9 cellular contexts compared by ENCODE assay signal in the genomic region with DNA sequence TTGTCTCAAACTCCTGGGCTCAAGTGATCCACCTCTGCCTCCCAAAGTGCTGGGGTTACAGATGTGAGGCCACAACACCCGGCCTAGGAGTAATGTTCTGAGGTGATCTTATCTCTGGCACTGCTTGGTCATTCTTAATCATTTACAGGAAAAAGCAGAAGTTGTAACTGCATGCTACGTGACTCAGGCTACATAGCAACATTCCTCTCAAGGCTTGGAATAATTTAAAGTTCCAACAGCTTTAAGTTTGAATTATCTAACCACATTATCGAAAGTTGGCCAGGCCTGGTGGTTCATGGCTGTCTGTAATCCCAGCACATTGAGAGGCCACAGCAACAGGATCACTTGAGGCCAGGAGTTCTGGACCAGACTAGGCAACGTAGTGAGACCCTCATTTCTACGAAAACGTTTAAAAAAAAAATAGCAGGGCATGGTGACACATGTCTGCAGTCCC. TPM values are rescaled to one million over a fixed set of nuclear protein-coding genes. Genes with fewer than 3 reads are reported as not detected.
DNase-seq lines count a peak whose midpoint lies in the region; ATAC-seq, FAIRE-seq and TF ChIP-seq lines count a peak whose summit lies in the region.
"Had no signal": no experiment of that assay in that cellular context is flagged by ENCODE, and none has a peak within 500 bp of the region (broad histone marks: within the 10 kb centered on the region; RNA-seq: fewer than 3 reads in every experiment).

No MANE protein-coding gene starts in this region.

- DNase-seq in GM12891 (ENCODE audit: insufficient read length, low spot score): no peak
- DNase-seq in NOMO-1 treated with DMSO at 0.1 percent for 48 hours (lab: John Stamatoyannopoulos, UW; ENCODE audit: unreplicated experiment): peak; percentile 74
- peak; percentile 80 for DNase-seq in dermis blood vessel endothelial cell
- peak; percentile 96 for DNase-seq in renal cortical epithelial cell (ENCODE audit: low read depth)
- DNase-seq in mesenteric fat pad (ENCODE audit: low spot score): no peak
- DNase-seq in stimulated activated CD4-positive, alpha-beta T cell treated with anti-CD3 and anti-CD28 coated beads, Interleukin-1b, Interleukin-23, amount 100 ng/mL, for 48 hours: no peak
- no peak for DNase-seq in NCI-H1105 treated with DMSO at 0.1 percent for 48 hours (lab: John Stamatoyannopoulos, UW)

- TF ChIP-seq POLR2A in GM12891 (IDR thresholded peaks at IDR 0.05; ENCODE audit: low read depth, low read length): no peak

- ATAC-seq in HG03432 (IDR thresholded peaks at IDR 0.05; ENCODE audit: unreplicated experiment): no peak

- FAIRE-seq in GM12891 (lab: Jason Lieb, UNC): no peak
- FAIRE-seq: colon had no signal

TF ChIP-seq in GM12891, 5 proteins besides CTCF, POLR2A, EP300 and RAD21:
- no peak for TF ChIP-seq POLR2AphosphoS5 (IDR thresholded peaks at IDR 0.05; ENCODE audit: low read depth, low read length)
- peak; percentile 36; the same call in 1 of the 2 replicates for TF ChIP-seq SPI1 (IDR thresholded peaks at IDR 0.05; ENCODE audit: low read depth, low read length)

RNA-seq across cellular contexts. Expression of a gene that starts 3.9 kb away (rescaled TPM):
- 8.1 TPM for polyA plus RNA-seq in GM12891 (2012; ENCODE audit: low read depth, missing spikeins)
- total RNA-seq in dermis blood vessel endothelial cell (6.8 and 7.9 TPM in 2 replicates), renal cortical epithelial cell (7.4 and 10.1 TPM in 2 replicates), mesenteric fat pad (3.5 TPM)

RNA-seq across cellular contexts. Expression of a gene that starts 8.5 kb away (rescaled TPM):
- polyA plus RNA-seq in GM12891 (2012; ENCODE audit: low read depth, missing spikeins): 7.1 TPM
- 4.7 and 9.2 TPM in 2 replicates for total RNA-seq in dermis blood vessel endothelial cell
- 3.0 and 9.0 TPM in 2 replicates for total RNA-seq in renal cortical epithelial cell
- 10.0 TPM for total RNA-seq in mesenteric fat pad

RNA-seq across cellular contexts. Expression of a gene that starts 14.2 kb away (rescaled TPM):
- 61.9 TPM for polyA plus RNA-seq in GM12891 (2012; ENCODE audit: low read depth, missing spikeins)
- total RNA-seq in dermis blood vessel endothelial cell (19.4 and 74.5 TPM in 2 replicates), renal cortical epithelial cell (4.9 and 44.8 TPM in 2 replicates), mesenteric fat pad (54.3 TPM)

RNA-seq across cellular contexts. Expression of a gene that starts 29.3 kb away (rescaled TPM):
- polyA plus RNA-seq in GM12891 (2012; ENCODE audit: low read depth, missing spikeins): 95.3 TPM
- total RNA-seq in dermis blood vessel endothelial cell (8.8 and 11.9 TPM in 2 replicates), renal cortical epithelial cell (5.2 and 8.2 TPM in 2 replicates), mesenteric fat pad (9.6 TPM)

RNA-seq across cellular contexts. Expression of a gene that starts 29.7 kb away (rescaled TPM):
- polyA plus RNA-seq in GM12891 (2012; ENCODE audit: low read depth, missing spikeins): 84.2 TPM
- total RNA-seq in dermis blood vessel endothelial cell (36.9 and 69.8 TPM in 2 replicates), renal cortical epithelial cell (35.9 and 73.1 TPM in 2 replicates), mesenteric fat pad (5.7 TPM)

Comparison
In these comparisons a context has a peak if more than half of its experiments do, and no peak if none do; other contexts are left out.
1. DNase-seq: peak in NOMO-1 treated with DMSO at 0.1 percent for 48 hours (single experiment), dermis blood vessel endothelial cell (single experiment) and renal cortical epithelial cell (single experiment); none in GM12891 (single experiment), mesenteric fat pad (single experiment), stimulated activated CD4-positive, alpha-beta T cell treated with anti-CD3 and anti-CD28 coated beads, Interleukin-1b, Interleukin-23, amount 100 ng/mL, for 48 hours (single experiment) and NCI-H1105 treated with DMSO at 0.1 percent for 48 hours (single experiment).